In genomic region chr12:50074936-50075807, GRCh38 we compare ENCODE assay signal across 9 cellular contexts. TPM values are rescaled to one million over a fixed set of nuclear protein-coding genes. Genes with fewer than 3 reads are reported as not detected.
DNase-seq lines count a peak whose midpoint lies in the region; ATAC-seq and TF ChIP-seq lines count a peak whose summit lies in the region.
"Had no signal": no experiment of that assay in that cellular context is flagged by ENCODE, and none has a peak within 500 bp of the region (broad histone marks: within the 10 kb centered on the region; RNA-seq: fewer than 3 reads in every experiment).

No MANE protein-coding gene starts in this region.

- H3K36me3 Mint-ChIP-seq in glutamatergic neuron (ENCODE audit: unreplicated experiment), result peaks cover 2% of the 10 kb centered on the region

- no peak overlapping the region for H3K9ac ChIP-seq in parathyroid adenoma

- H3K27ac Mint-ChIP-seq in glutamatergic neuron (ENCODE audit: unreplicated experiment), result no peak overlapping the region

- DNase-seq in Daoy (ENCODE audit: low read depth), result peak; percentile 85
- DNase-seq in LoVo (ENCODE audit: low spot score), result peak; percentile 87
- DNase-seq in SK-MEL-5 (ENCODE audit: low read depth, low spot score), result peak; percentile 87
- DNase-seq in activated naive CD4-positive, alpha-beta T cell treated with Interleukin-2 at 50 U/mL for 16 hours, result peak; percentile 83
- peak; percentile 92 for DNase-seq in glutamatergic neuron
- peak; percentile 91 for DNase-seq in upper lobe of right lung

- in situ Hi-C loops in SK-MEL-5 (cut with HindIII; ENCODE audit: low pct_unique_long_range_greater_than_20kb, low sequenced_read_pairs), result no loop called here

- no peak overlapping the region for H3K4me3 ChIP-seq in parathyroid adenoma (ENCODE audit: low read depth, low read length)
- H3K4me3 ChIP-seq in upper lobe of right lung, result no peak overlapping the region

- H3K27me3 Mint-ChIP-seq in glutamatergic neuron (ENCODE audit: unreplicated experiment), result peaks cover 25% of the 10 kb centered on the region

- H3K27me3 ChIP-seq in parathyroid adenoma (ENCODE audit: control insufficient read depth, insufficient read depth, low read length) (no peaks in the 10 kb centered on the region), upper lobe of right lung (no peaks in the 10 kb centered on the region)

- H3K36me3 ChIP-seq in parathyroid adenoma (ENCODE audit: control insufficient read depth, insufficient read depth, low read length) (no peaks in the 10 kb centered on the region), upper lobe of right lung (no peaks in the 10 kb centered on the region)

- intact Hi-C loops in upper lobe of right lung (cut with DNase I), result loop anchor here (5.0 to 10.0 kb wide), 2 partner anchors 100 to 108 kb away; no protein-coding TSS in a partner anchor

- no peak overlapping the region for H3K4me3 Mint-ChIP-seq in glutamatergic neuron (ENCODE audit: unreplicated experiment)

- peaks cover 6% of the 10 kb centered on the region for H3K9me3 Mint-ChIP-seq in glutamatergic neuron (ENCODE audit: unreplicated experiment)

- H3K4me1 ChIP-seq in parathyroid adenoma (peaks cover 6% of the 10 kb centered on the region), upper lobe of right lung (no peaks in the 10 kb centered on the region)

- TF ChIP-seq CTCF in glutamatergic neuron (IDR thresholded peaks at IDR 0.05; ENCODE audit: partially characterized antibody, unreplicated experiment) (peak; percentile 83), parathyroid adenoma (IDR thresholded peaks at IDR 0.05) (peak; percentile 95), upper lobe of right lung (IDR thresholded peaks at IDR 0.05) (peak; percentile 95)

- ATAC-seq in GM21717 (IDR thresholded peaks at IDR 0.05; ENCODE audit: unreplicated experiment) (peak; percentile 81), upper lobe of right lung (peak; percentile 92)

- H3K9me3 ChIP-seq in parathyroid adenoma (ENCODE audit: control insufficient read depth, low read length) (no peaks in the 10 kb centered on the region), upper lobe of right lung (no peaks in the 10 kb centered on the region)

- H3K79me2 ChIP-seq in parathyroid adenoma, result no peaks in the 10 kb centered on the region

- H3K4me2 ChIP-seq in parathyroid adenoma (ENCODE audit: low read length), result no peak overlapping the region

- H2AFZ ChIP-seq in parathyroid adenoma, result peak overlapping the region; percentile 54

- no peak overlapping the region for H3K27ac ChIP-seq in parathyroid adenoma
- no peak overlapping the region for H3K27ac ChIP-seq in upper lobe of right lung
- H3K27ac ChIP-seq: epithelial cell of prostate had no signal

- H3K4me1 Mint-ChIP-seq in glutamatergic neuron (ENCODE audit: low read depth, unreplicated experiment), result peaks cover 22% of the 10 kb centered on the region

RNA-seq across cellular contexts. Expression of gene SMARCD1, which starts 10.0 kb away (rescaled TPM):
- 79.4 and 98.4 TPM in 2 replicates for total RNA-seq in Daoy (2014; rRNA removed; shearing (Covaris generic))
- 80.3 and 90.6 TPM in 2 replicates for total RNA-seq in SK-MEL-5 (2014; rRNA removed; shearing (Covaris generic))
- polyA plus RNA-seq in SK-MEL-5 (2015; cell fraction: cytosol; rRNA removed), result 122 and 160 TPM in 2 replicates
- polyA plus RNA-seq in SK-MEL-5 (2015; cell fraction: nucleus; rRNA removed), result 148 and 163 TPM in 2 replicates
- total RNA-seq in glutamatergic neuron (ENCODE audit: unreplicated experiment) (152 TPM), upper lobe of right lung (44.0 TPM)

RNA-seq across cellular contexts. Expression of gene ASIC1, which starts 17.8 kb away (rescaled TPM):
- not detected in 2 replicates for total RNA-seq in Daoy (2014; rRNA removed; shearing (Covaris generic))
- 4.7 and 5.2 TPM in 2 replicates for total RNA-seq in SK-MEL-5 (2014; rRNA removed; shearing (Covaris generic))
- 39.7 and 42.5 TPM in 2 replicates for polyA plus RNA-seq in SK-MEL-5 (2015; cell fraction: cytosol; rRNA removed)
- 42.0 and 45.7 TPM in 2 replicates for polyA plus RNA-seq in SK-MEL-5 (2015; cell fraction: nucleus; rRNA removed)
- 451 TPM for total RNA-seq in glutamatergic neuron (ENCODE audit: unreplicated experiment)
- 0.35 TPM for total RNA-seq in upper lobe of right lung

RNA-seq across cellular contexts. Expression of gene GPD1, which starts 28.6 kb away (rescaled TPM):
- 0.29 TPM in 1 of 2 replicates, not detected in the other for total RNA-seq in Daoy (2014; rRNA removed; shearing (Covaris generic))
- 0.27 and 1.4 TPM in 2 replicates for total RNA-seq in SK-MEL-5 (2014; rRNA removed; shearing (Covaris generic))
- polyA plus RNA-seq in SK-MEL-5 (2015; cell fraction: cytosol; rRNA removed), result 0.94 and 1.2 TPM in 2 replicates
- polyA plus RNA-seq in SK-MEL-5 (2015; cell fraction: nucleus; rRNA removed), result 1.1 and 3.4 TPM in 2 replicates
- total RNA-seq in glutamatergic neuron (ENCODE audit: unreplicated experiment), result 0.81 TPM
- 32.9 TPM for total RNA-seq in upper lobe of right lung

RNA-seq across cellular contexts. Expression of gene COX14, which starts 36.9 kb away (rescaled TPM):
- total RNA-seq in Daoy (2014; rRNA removed; shearing (Covaris generic)), result 48.5 and 67.8 TPM in 2 replicates
- 60.3 and 75.7 TPM in 2 replicates for total RNA-seq in SK-MEL-5 (2014; rRNA removed; shearing (Covaris generic))
- polyA plus RNA-seq in SK-MEL-5 (2015; cell fraction: cytosol; rRNA removed), result 54.4 and 82.6 TPM in 2 replicates
- 6.5 and 14.3 TPM in 2 replicates for polyA plus RNA-seq in SK-MEL-5 (2015; cell fraction: nucleus; rRNA removed)
- total RNA-seq in glutamatergic neuron (ENCODE audit: unreplicated experiment) (23.3 TPM), upper lobe of right lung (68.5 TPM)

RNA-seq across cellular contexts. Expression of gene RACGAP1, which starts 49.9 kb away (rescaled TPM):
- total RNA-seq in Daoy (2014; rRNA removed; shearing (Covaris generic)), result 223 and 292 TPM in 2 replicates
- total RNA-seq in SK-MEL-5 (2014; rRNA removed; shearing (Covaris generic)), result 60.3 and 65.2 TPM in 2 replicates
- 49.0 and 68.7 TPM in 2 replicates for polyA plus RNA-seq in SK-MEL-5 (2015; cell fraction: cytosol; rRNA removed)
- 61.2 and 69.4 TPM in 2 replicates for polyA plus RNA-seq in SK-MEL-5 (2015; cell fraction: nucleus; rRNA removed)
- 47.1 TPM for total RNA-seq in glutamatergic neuron (ENCODE audit: unreplicated experiment)
- 10.8 TPM for total RNA-seq in upper lobe of right lung

Comparison
In these comparisons a context has a peak if more than half of its experiments do, and no peak if none do; other contexts are left out.
1. RNA of gene ASIC1, which starts 17.8 kb away (total RNA-seq): 451 TPM in glutamatergic neuron (single experiment); 4.7 to 5.2 TPM in SK-MEL-5, 0.35 TPM in upper lobe of right lung (single experiment) and not detected in Daoy; every median in the first group is over 10 times any median in the second.
2. RNA of gene GPD1, which starts 28.6 kb away (total RNA-seq): 32.9 TPM in upper lobe of right lung (single experiment); 0.27 to 1.4 TPM in SK-MEL-5, 0.81 TPM in glutamatergic neuron (single experiment) and 0.29 TPM in Daoy; every median in the first group is over 10 times any median in the second.
3. Peak in every context shown above with its lines, with median percentiles within 50 percentile points of each other: DNase-seq and CTCF ChIP-seq.